1 cellular context compared by ENCODE assay signal in the genomic region with DNA sequence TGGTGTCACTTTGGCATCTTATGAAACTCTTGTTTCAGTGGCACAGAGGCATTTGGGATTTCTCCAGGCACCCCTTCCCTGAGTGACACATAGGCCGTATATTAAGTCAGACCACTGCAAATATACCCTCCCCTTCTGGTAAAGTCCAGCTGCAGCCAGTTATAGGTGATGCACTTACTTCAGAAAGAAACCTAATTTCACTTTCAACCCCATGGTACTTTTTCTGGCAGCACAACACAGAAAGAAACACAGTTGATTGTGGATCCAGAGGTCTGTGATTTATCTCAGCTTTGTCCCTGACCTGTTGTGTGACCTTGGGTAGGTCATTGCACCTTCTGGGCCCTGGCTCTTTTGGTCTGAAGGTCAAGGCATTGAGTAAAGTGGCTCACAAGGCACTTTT.
TF ChIP-seq lines count a peak whose summit lies in the region.

No MANE protein-coding gene starts in this region.

TF ChIP-seq in GM12878, 131 proteins besides CTCF, POLR2A, EP300 and RAD21 (continued from another document and continues in another):
- TF ChIP-seq, protein P1, sequence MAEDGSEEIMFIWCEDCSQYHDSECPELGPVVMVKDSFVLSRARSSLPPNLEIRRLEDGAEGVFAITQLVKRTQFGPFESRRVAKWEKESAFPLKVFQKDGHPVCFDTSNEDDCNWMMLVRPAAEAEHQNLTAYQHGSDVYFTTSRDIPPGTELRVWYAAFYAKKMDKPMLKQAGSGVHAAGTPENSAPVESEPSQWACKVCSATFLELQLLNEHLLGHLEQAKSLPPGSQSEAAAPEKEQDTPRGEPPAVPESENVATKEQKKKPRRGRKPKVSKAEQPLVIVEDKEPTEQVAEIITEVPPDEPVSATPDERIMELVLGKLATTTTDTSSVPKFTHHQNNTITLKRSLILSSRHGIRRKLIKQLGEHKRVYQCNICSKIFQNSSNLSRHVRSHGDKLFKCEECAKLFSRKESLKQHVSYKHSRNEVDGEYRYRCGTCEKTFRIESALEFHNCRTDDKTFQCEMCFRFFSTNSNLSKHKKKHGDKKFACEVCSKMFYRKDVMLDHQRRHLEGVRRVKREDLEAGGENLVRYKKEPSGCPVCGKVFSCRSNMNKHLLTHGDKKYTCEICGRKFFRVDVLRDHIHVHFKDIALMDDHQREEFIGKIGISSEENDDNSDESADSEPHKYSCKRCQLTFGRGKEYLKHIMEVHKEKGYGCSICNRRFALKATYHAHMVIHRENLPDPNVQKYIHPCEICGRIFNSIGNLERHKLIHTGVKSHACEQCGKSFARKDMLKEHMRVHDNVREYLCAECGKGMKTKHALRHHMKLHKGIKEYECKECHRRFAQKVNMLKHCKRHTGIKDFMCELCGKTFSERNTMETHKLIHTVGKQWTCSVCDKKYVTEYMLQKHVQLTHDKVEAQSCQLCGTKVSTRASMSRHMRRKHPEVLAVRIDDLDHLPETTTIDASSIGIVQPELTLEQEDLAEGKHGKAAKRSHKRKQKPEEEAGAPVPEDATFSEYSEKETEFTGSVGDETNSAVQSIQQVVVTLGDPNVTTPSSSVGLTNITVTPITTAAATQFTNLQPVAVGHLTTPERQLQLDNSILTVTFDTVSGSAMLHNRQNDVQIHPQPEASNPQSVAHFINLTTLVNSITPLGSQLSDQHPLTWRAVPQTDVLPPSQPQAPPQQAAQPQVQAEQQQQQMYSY (CRISPR knock-in tag; IDR thresholded peaks at IDR 0.05) = no peak
- TF ChIP-seq ATF7 (IDR thresholded peaks at IDR 0.05; ENCODE audit: low read depth) = peak; percentile 22; the same call in 1 of the 2 replicates
- peak; percentile 91 for TF ChIP-seq RUNX3 (IDR thresholded peaks at IDR 0.05; ENCODE audit: low read length)
- TF ChIP-seq FOXM1 (IDR thresholded peaks at IDR 0.05; ENCODE audit: low read depth, low read length) = peak; percentile 77
- peak; percentile 58; the same call in 1 of the 2 replicates for TF ChIP-seq PAX5 (IDR thresholded peaks at IDR 0.05; ENCODE audit: borderline replicate concordance, low read depth, low read length)
- peak; percentile 74; the same call in 1 of the 2 replicates for TF ChIP-seq BCL11A (IDR thresholded peaks at IDR 0.05; ENCODE audit: low read depth, low read length)
- TF ChIP-seq CBX5 (IDR thresholded peaks at IDR 0.05; ENCODE audit: low read depth) = 0 out of 2 replicates have a peak, but pooled peaks have one; percentile 34
- peak; percentile 51; the same call in 1 of the 2 replicates for TF ChIP-seq JUNB (IDR thresholded peaks at IDR 0.05)
- peak; percentile 88 for TF ChIP-seq EED (IDR thresholded peaks at IDR 0.05; ENCODE audit: low read depth)
- TF ChIP-seq MEF2A (IDR thresholded peaks at IDR 0.05; ENCODE audit: insufficient read depth, low read depth, low read length) = peak; percentile 74
- TF ChIP-seq ZBED1 (IDR thresholded peaks at IDR 0.05; ENCODE audit: borderline replicate concordance) = peak; percentile 56; the same call in 1 of the 2 replicates
- TF ChIP-seq, protein P2, sequence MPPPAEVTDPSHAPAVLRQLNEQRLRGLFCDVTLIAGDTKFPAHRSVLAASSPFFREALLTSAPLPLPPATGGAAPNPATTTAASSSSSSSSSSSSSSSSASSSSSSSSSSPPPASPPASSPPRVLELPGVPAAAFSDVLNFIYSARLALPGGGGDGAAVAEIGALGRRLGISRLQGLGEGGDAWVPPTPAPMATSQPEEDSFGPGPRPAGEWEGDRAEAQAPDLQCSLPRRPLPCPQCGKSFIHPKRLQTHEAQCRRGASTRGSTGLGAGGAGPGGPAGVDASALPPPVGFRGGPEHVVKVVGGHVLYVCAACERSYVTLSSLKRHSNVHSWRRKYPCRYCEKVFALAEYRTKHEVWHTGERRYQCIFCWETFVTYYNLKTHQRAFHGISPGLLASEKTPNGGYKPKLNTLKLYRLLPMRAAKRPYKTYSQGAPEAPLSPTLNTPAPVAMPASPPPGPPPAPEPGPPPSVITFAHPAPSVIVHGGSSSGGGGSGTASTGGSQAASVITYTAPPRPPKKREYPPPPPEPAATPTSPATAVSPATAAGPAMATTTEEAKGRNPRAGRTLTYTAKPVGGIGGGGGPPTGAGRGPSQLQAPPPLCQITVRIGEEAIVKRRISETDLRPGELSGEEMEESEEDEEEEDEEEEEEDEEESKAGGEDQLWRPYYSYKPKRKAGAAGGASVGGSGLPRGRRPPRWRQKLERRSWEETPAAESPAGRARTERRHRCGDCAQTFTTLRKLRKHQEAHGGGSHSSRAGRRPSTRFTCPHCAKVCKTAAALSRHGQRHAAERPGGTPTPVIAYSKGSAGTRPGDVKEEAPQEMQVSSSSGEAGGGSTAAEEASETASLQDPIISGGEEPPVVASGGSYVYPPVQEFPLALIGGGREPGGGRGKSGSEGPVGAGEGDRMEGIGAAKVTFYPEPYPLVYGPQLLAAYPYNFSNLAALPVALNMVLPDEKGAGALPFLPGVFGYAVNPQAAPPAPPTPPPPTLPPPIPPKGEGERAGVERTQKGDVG (CRISPR knock-in tag; IDR thresholded peaks at IDR 0.05) = no peak
- TF ChIP-seq NR2C1 (IDR thresholded peaks at IDR 0.05) = peak; percentile 35; the same call in 1 of the 2 replicates
- peak; percentile 82 for TF ChIP-seq TCF12 (IDR thresholded peaks at IDR 0.05; ENCODE audit: low read depth, low read length)
- peak; percentile 49 for TF ChIP-seq SP1 (IDR thresholded peaks at IDR 0.05; ENCODE audit: low read depth, low read length)
- TF ChIP-seq SKIL (IDR thresholded peaks at IDR 0.05; ENCODE audit: low read depth, poor library complexity, severe bottlenecking) = peak; percentile 66
- TF ChIP-seq ZNF274 (IDR thresholded peaks at IDR 0.05; ENCODE audit: insufficient read depth, insufficient read length) = no peak
- peak; percentile 98; the same call in 1 of the 2 replicates for TF ChIP-seq ESRRA (IDR thresholded peaks at IDR 0.05; ENCODE audit: low read length)
- TF ChIP-seq IKZF2 (IDR thresholded peaks at IDR 0.05) = peak; percentile 58 to 77; a peak in 3 of 4 replicates
- TF ChIP-seq NFIC (IDR thresholded peaks at IDR 0.05; ENCODE audit: low read depth, low read length) = peak; percentile 77; the same call in 1 of the 2 replicates
- 0 out of 2 replicates have a peak, but pooled peaks have one; percentile 24 for TF ChIP-seq STAT3 (IDR thresholded peaks at IDR 0.05; ENCODE audit: low read depth, low read length)
- TF ChIP-seq CBFB (IDR thresholded peaks at IDR 0.05; ENCODE audit: low read depth) = peak; percentile 65; the same call in 1 of the 2 replicates
- TF ChIP-seq CREM (IDR thresholded peaks at IDR 0.05; ENCODE audit: low read depth) = peak; percentile 64; the same call in 1 of the 2 replicates
- TF ChIP-seq, protein P3, sequence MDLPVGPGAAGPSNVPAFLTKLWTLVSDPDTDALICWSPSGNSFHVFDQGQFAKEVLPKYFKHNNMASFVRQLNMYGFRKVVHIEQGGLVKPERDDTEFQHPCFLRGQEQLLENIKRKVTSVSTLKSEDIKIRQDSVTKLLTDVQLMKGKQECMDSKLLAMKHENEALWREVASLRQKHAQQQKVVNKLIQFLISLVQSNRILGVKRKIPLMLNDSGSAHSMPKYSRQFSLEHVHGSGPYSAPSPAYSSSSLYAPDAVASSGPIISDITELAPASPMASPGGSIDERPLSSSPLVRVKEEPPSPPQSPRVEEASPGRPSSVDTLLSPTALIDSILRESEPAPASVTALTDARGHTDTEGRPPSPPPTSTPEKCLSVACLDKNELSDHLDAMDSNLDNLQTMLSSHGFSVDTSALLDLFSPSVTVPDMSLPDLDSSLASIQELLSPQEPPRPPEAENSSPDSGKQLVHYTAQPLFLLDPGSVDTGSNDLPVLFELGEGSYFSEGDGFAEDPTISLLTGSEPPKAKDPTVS (IDR thresholded peaks at IDR 0.05; ENCODE audit: low read depth, low read length) = no peak
- TF ChIP-seq ZZZ3 (IDR thresholded peaks at IDR 0.05; ENCODE audit: control insufficient read depth, insufficient read length, low read depth) = no peak
- TF ChIP-seq, protein P4, sequence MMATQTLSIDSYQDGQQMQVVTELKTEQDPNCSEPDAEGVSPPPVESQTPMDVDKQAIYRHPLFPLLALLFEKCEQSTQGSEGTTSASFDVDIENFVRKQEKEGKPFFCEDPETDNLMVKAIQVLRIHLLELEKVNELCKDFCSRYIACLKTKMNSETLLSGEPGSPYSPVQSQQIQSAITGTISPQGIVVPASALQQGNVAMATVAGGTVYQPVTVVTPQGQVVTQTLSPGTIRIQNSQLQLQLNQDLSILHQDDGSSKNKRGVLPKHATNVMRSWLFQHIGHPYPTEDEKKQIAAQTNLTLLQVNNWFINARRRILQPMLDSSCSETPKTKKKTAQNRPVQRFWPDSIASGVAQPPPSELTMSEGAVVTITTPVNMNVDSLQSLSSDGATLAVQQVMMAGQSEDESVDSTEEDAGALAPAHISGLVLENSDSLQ (IDR thresholded peaks at IDR 0.05) = peak; percentile 86
- no peak for TF ChIP-seq SREBF2 (IDR thresholded peaks at IDR 0.05; ENCODE audit: low read length)
- TF ChIP-seq E2F8 (IDR thresholded peaks at IDR 0.05; ENCODE audit: low read depth, partially characterized antibody) = no peak
- TF ChIP-seq MTA2 (IDR thresholded peaks at IDR 0.05; ENCODE audit: low read depth) = peak; percentile 44; the same call in 1 of the 2 replicates
- TF ChIP-seq, protein P5, sequence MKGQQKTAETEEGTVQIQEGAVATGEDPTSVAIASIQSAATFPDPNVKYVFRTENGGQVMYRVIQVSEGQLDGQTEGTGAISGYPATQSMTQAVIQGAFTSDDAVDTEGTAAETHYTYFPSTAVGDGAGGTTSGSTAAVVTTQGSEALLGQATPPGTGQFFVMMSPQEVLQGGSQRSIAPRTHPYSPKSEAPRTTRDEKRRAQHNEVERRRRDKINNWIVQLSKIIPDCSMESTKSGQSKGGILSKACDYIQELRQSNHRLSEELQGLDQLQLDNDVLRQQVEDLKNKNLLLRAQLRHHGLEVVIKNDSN (IDR thresholded peaks at IDR 0.05; ENCODE audit: borderline replicate concordance, extremely low read length, insufficient read depth, low read depth, low read length) = no peak
- TF ChIP-seq NR2F1 (conservative IDR thresholded peaks at IDR 0.05) = peak; percentile 95
- TF ChIP-seq RELB (IDR thresholded peaks at IDR 0.05; ENCODE audit: low read depth) = peak; percentile 79
- TF ChIP-seq, protein P6, sequence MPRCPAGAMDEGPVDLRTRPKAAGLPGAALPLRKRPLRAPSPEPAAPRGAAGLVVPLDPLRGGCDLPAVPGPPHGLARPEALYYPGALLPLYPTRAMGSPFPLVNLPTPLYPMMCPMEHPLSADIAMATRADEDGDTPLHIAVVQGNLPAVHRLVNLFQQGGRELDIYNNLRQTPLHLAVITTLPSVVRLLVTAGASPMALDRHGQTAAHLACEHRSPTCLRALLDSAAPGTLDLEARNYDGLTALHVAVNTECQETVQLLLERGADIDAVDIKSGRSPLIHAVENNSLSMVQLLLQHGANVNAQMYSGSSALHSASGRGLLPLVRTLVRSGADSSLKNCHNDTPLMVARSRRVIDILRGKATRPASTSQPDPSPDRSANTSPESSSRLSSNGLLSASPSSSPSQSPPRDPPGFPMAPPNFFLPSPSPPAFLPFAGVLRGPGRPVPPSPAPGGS (IDR thresholded peaks at IDR 0.05; ENCODE audit: borderline replicate concordance, insufficient read depth, low read depth, low read length, poor library complexity, severe bottlenecking) = peak; percentile 45
- TF ChIP-seq IRF4 (IDR thresholded peaks at IDR 0.05; ENCODE audit: low read depth, low read length) = peak; percentile 79
